In genomic region chr1:13662498-13662897, GRCh38 we compare ENCODE assay signal across 15 cellular contexts. TPM values are rescaled to one million over a fixed set of nuclear protein-coding genes. Genes with fewer than 3 reads are reported as not detected.
DNase-seq lines count a peak whose midpoint lies in the region; ATAC-seq, FAIRE-seq and TF ChIP-seq lines count a peak whose summit lies in the region.
"Had no signal": no experiment of that assay in that cellular context is flagged by ENCODE, and none has a peak within 500 bp of the region (broad histone marks: within the 10 kb centered on the region; RNA-seq: fewer than 3 reads in every experiment).

No MANE protein-coding gene starts in this region.

- H3K27me3 ChIP-seq in aorta (ENCODE audit: control insufficient read depth in 1 of 2, insufficient read depth in 2 of 2, low read length in 1 of 2) = no peaks in the 10 kb centered on the region
- H3K27me3 ChIP-seq: Peyer's patch had no signal

- 45 to 49% methylated on average over 4 of the region's 4 CpGs for WGBS in aorta, 2 donors

- ATAC-seq in aorta (ENCODE audit: low FRiP score) = no peak
- ATAC-seq: GM12878 had no signal

- no peaks in the 10 kb centered on the region for H3K36me3 ChIP-seq in aorta (ENCODE audit: control insufficient read depth in 1 of 2, insufficient read depth in 2 of 2, low read length in 1 of 2)
- H3K36me3 ChIP-seq: Peyer's patch had no signal

- FAIRE-seq in endometrium (lab: Jason Lieb, UNC) = peak; percentile 70
- FAIRE-seq: GM12878 had no signal

- H3K4me1 ChIP-seq in aorta (ENCODE audit: control insufficient read depth in 1 of 2, insufficient read depth in 2 of 2, low read length in 2 of 2) = no peaks in the 10 kb centered on the region

- no peaks in the 10 kb centered on the region for H3K9me3 ChIP-seq in aorta (ENCODE audit: control insufficient read depth, low read length)
- H3K9me3 ChIP-seq: Peyer's patch had no signal

- DNase-seq in AG08396 (ENCODE audit: low spot score) = peak; percentile 41
- peak; percentile 47 for DNase-seq in LNCaP clone FGC (ENCODE audit: low read depth)
- peak; percentile 16 for DNase-seq in mucosa of gallbladder (ENCODE audit: low spot score)
- DNase-seq in head of caudate nucleus = no peak
- DNase-seq in aorta = no peak
- DNase-seq in NK-92 (lab: John Stamatoyannopoulos, UW; ENCODE audit: unreplicated experiment) = no peak
- no peak for DNase-seq in HPDE6-E6E7 (ENCODE audit: extremely low spot score)
- DNase-seq: activated CD4-positive, alpha-beta memory T cell treated with anti-CD3 and anti-CD28 coated beads, Interleukin-2, amount 10 ng/mL, durations not matched to agents 7 days and 5 days; central memory CD4-positive, alpha-beta T cell; DMS53; NCI-H345; Peyer's patch; T-helper 9 cell had no signal

- intact Hi-C loops in head of caudate nucleus (cut with DNase I) (loop anchor here (10.0 kb wide), 1 partner anchor 142 kb away; no protein-coding TSS in a partner anchor), aorta (cut with DNase I) (loop anchor here in 1 of 2 donors (10.0 kb wide), 1 partner anchor 152 kb away; no protein-coding TSS in a partner anchor)

- no peak overlapping the region for H3K27ac ChIP-seq in aorta (ENCODE audit: low read depth in 1 of 2, low read length in 2 of 2)
- H3K27ac ChIP-seq: Peyer's patch had no signal

- no peak overlapping the region for H3K4me3 ChIP-seq in LNCaP clone FGC (ENCODE audit: low read depth, low read length)
- no peak overlapping the region for H3K4me3 ChIP-seq in aorta (ENCODE audit: low read length in 2 of 2)
- H3K4me3 ChIP-seq: GM12878, Peyer's patch had no signal

- TF ChIP-seq CTCF in LNCaP clone FGC (IDR thresholded peaks at IDR 0.05; ENCODE audit: control insufficient read depth, extremely low read depth, insufficient read depth) = no peak

RNA-seq across cellular contexts. Expression of gene PRDM2, which starts 37.5 kb away (rescaled TPM):
- total RNA-seq in mucosa of gallbladder = 33.5 TPM
- total RNA-seq in aorta = 10 to 100 TPM; 55.6 to 58.7 TPM
- 10 to 100 TPM; 11.1 to 20.8 TPM for polyA plus RNA-seq in aorta

Comparison
In these comparisons a context has a peak if more than half of its experiments do, and no peak if none do; other contexts are left out.
1. DNase-seq: peak in AG08396 (single experiment), LNCaP clone FGC (single experiment) and mucosa of gallbladder (single experiment); none in head of caudate nucleus (0 of 42), aorta (0 of 2), NK-92 (single experiment) and HPDE6-E6E7 (single experiment).